1 cellular context compared by ENCODE assay signal in the genomic region with DNA sequence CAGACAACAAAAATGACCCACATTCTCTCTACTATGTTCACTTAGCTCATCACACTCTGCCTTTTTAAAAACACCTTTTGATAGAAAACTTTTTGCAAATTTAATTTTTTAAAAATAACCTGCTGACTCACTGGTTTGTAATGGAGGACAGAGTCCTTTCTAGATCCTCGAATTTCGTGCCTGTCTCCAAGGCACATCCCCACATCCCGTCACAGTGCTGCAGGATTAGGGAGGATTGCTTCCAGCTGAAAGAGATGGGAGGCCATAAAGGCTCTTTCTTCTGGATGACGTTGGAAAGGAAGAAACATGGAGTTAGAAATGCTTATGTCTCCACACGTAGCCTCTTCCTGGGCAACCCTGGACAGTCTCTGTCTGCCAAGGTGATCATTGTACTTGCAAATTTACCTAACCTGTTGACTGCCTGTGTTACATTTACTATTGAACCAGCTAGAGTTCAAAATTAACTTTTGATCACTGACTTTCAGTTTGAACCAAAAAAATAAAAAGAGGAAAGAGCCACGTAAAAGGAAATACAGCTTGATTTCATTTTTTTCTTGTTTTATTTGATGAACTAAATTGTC.
TF ChIP-seq lines count a peak whose summit lies in the region.

No MANE protein-coding gene starts in this region.

TF ChIP-seq in WTC11, 78 proteins besides CTCF, POLR2A, EP300 and RAD21 (continued from another document):
- TF ChIP-seq, protein P1, sequence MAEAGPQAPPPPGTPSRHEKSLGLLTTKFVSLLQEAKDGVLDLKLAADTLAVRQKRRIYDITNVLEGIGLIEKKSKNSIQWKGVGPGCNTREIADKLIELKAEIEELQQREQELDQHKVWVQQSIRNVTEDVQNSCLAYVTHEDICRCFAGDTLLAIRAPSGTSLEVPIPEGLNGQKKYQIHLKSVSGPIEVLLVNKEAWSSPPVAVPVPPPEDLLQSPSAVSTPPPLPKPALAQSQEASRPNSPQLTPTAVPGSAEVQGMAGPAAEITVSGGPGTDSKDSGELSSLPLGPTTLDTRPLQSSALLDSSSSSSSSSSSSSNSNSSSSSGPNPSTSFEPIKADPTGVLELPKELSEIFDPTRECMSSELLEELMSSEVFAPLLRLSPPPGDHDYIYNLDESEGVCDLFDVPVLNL (CRISPR knock-in tag; IDR thresholded peaks at IDR 0.05; ENCODE audit: borderline replicate concordance, low read depth), result no peak
- TF ChIP-seq TCF7 (CRISPR knock-in tag; IDR thresholded peaks at IDR 0.05; ENCODE audit: low read depth) (no peak), NFATC4 (CRISPR knock-in tag; IDR thresholded peaks at IDR 0.05) (no peak), SP1 (CRISPR knock-in tag; conservative IDR thresholded peaks at IDR 0.05) (no peak), SMAD3 (CRISPR knock-in tag; IDR thresholded peaks at IDR 0.05; ENCODE audit: borderline replicate concordance) (no peak), HMGA2 (CRISPR knock-in tag; IDR thresholded peaks at IDR 0.05) (no peak), GTF2I (CRISPR knock-in tag; conservative IDR thresholded peaks at IDR 0.05) (no peak), ZNF423 (CRISPR knock-in tag; IDR thresholded peaks at IDR 0.05) (no peak), CREM (CRISPR knock-in tag; IDR thresholded peaks at IDR 0.05) (no peak), CBFB (CRISPR knock-in tag; IDR thresholded peaks at IDR 0.05; ENCODE audit: low read depth) (no peak), ZNF263 (CRISPR knock-in tag; IDR thresholded peaks at IDR 0.05; ENCODE audit: low read depth) (no peak)
- TF ChIP-seq, protein P2, sequence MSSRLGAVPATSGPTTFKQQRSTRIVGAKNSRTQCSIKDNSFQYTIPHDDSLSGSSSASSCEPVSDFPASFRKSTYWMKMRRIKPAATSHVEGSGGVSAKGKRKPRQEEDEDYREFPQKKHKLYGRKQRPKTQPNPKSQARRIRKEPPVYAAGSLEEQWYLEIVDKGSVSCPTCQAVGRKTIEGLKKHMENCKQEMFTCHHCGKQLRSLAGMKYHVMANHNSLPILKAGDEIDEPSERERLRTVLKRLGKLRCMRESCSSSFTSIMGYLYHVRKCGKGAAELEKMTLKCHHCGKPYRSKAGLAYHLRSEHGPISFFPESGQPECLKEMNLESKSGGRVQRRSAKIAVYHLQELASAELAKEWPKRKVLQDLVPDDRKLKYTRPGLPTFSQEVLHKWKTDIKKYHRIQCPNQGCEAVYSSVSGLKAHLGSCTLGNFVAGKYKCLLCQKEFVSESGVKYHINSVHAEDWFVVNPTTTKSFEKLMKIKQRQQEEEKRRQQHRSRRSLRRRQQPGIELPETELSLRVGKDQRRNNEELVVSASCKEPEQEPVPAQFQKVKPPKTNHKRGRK (CRISPR knock-in tag; IDR thresholded peaks at IDR 0.05; ENCODE audit: borderline replicate concordance), result no peak
- TF ChIP-seq, protein P3, sequence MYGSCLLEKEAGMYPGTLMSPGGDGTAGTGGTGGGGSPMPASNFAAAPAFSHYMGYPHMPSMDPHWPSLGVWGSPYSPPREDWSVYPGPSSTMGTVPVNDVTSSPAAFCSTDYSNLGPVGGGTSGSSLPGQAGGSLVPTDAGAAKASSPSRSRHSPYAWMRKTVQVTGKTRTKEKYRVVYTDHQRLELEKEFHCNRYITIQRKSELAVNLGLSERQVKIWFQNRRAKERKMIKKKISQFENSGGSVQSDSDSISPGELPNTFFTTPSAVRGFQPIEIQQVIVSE (CRISPR knock-in tag; IDR thresholded peaks at IDR 0.05; ENCODE audit: borderline replicate concordance), result no peak
- TF ChIP-seq, protein P4, sequence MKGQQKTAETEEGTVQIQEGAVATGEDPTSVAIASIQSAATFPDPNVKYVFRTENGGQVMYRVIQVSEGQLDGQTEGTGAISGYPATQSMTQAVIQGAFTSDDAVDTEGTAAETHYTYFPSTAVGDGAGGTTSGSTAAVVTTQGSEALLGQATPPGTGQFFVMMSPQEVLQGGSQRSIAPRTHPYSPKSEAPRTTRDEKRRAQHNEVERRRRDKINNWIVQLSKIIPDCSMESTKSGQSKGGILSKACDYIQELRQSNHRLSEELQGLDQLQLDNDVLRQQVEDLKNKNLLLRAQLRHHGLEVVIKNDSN (CRISPR knock-in tag; IDR thresholded peaks at IDR 0.05), result no peak
- TF ChIP-seq, protein P5, sequence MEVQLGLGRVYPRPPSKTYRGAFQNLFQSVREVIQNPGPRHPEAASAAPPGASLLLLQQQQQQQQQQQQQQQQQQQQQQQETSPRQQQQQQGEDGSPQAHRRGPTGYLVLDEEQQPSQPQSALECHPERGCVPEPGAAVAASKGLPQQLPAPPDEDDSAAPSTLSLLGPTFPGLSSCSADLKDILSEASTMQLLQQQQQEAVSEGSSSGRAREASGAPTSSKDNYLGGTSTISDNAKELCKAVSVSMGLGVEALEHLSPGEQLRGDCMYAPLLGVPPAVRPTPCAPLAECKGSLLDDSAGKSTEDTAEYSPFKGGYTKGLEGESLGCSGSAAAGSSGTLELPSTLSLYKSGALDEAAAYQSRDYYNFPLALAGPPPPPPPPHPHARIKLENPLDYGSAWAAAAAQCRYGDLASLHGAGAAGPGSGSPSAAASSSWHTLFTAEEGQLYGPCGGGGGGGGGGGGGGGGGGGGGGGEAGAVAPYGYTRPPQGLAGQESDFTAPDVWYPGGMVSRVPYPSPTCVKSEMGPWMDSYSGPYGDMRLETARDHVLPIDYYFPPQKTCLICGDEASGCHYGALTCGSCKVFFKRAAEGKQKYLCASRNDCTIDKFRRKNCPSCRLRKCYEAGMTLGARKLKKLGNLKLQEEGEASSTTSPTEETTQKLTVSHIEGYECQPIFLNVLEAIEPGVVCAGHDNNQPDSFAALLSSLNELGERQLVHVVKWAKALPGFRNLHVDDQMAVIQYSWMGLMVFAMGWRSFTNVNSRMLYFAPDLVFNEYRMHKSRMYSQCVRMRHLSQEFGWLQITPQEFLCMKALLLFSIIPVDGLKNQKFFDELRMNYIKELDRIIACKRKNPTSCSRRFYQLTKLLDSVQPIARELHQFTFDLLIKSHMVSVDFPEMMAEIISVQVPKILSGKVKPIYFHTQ (CRISPR knock-in tag; IDR thresholded peaks at IDR 0.05), result no peak
- TF ChIP-seq, protein P6, sequence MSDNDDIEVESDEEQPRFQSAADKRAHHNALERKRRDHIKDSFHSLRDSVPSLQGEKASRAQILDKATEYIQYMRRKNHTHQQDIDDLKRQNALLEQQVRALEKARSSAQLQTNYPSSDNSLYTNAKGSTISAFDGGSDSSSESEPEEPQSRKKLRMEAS (CRISPR knock-in tag; IDR thresholded peaks at IDR 0.05), result no peak
